In the genomic region with DNA sequence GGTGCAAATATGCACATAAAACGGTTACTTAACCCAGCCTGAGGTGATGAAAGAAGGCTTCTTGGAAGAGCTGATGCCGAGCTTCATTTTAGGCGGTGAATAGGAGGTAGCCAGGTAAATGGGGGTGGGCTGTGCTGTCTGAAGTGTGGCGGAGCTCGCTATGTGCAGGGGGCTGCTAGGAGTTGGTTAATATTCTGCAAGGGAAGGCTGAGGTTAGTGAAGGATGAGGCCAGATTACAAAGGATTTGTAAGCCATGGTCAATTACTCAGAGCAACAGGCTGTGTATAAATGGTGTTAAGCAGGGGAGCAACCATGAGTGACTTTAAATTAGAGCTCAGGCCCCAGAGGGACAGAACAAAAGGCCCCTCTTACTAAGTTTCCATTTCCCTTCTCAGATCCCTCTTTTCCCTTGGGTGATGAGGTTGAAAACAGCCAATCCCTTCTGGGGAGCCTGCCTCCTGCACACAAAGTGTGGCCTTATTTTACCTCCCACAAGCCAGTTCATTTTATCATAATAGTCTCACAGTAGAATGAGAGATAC, we compare ENCODE assay signal across 11 cellular contexts. TPM values are rescaled to one million over a fixed set of nuclear protein-coding genes. Genes with fewer than 3 reads are reported as not detected.
DNase-seq lines count a peak whose midpoint lies in the region; ATAC-seq and TF ChIP-seq lines count a peak whose summit lies in the region.
"Had no signal": no experiment of that assay in that cellular context is flagged by ENCODE, and none has a peak within 500 bp of the region (broad histone marks: within the 10 kb centered on the region; RNA-seq: fewer than 3 reads in every experiment).

No MANE protein-coding gene starts in this region.

- no peak overlapping the region for H2BK5ac ChIP-seq in neuronal stem cell (ENCODE audit: low read length)

- H4K8ac ChIP-seq in neuronal stem cell (ENCODE audit: low read depth, low read length): no peak overlapping the region

- TF ChIP-seq CTCF in gastroesophageal sphincter (IDR thresholded peaks at IDR 0.05): no peak

- H4K20me1 ChIP-seq in Karpas-422 (ENCODE audit: insufficient read depth, low read depth, low read length): no peaks in the 10 kb centered on the region

- H3K9ac ChIP-seq in Karpas-422 (ENCODE audit: low read length): no peak overlapping the region
- no peak overlapping the region for H3K9ac ChIP-seq in neuronal stem cell (ENCODE audit: low read depth, low read length, poor library complexity)

- no peak for ATAC-seq in gastroesophageal sphincter

- H3K27me3 ChIP-seq in Karpas-422 (ENCODE audit: low read length) (no peaks in the 10 kb centered on the region), neuronal stem cell (ENCODE audit: control insufficient read depth in 3 of 3, insufficient read depth in 3 of 3, low read depth in 1 of 3, low read length in 3 of 3) (no peaks in the 10 kb centered on the region), gastroesophageal sphincter (no peaks in the 10 kb centered on the region)
- H3K27me3 ChIP-seq: Peyer's patch had no signal

- H3K36me3 ChIP-seq in Karpas-422 (ENCODE audit: insufficient read depth, low read length) (no peaks in the 10 kb centered on the region), neuronal stem cell (replicated peaks in 1 of 2; ENCODE audit: control insufficient read depth in 2 of 2, insufficient read depth in 2 of 2, low read length in 2 of 2) (no peaks in the 10 kb centered on the region), gastroesophageal sphincter (no peaks in the 10 kb centered on the region)
- H3K36me3 ChIP-seq: Peyer's patch had no signal

- peaks cover 2% of the 10 kb centered on the region for H3K27me3 Mint-ChIP-seq in activated T-helper 2 cell treated with anti-CD3 and anti-CD28 coated beads, Interferon-gamma antibody, Interleukin-2, Interleukin-4, amounts not matched to agents 10 μg/mL and 5 μg/mL and 100 μg/mL, durations not matched to agents 14 hours and 24 hours and 36 hours (ENCODE audit: low read depth)

- no peak overlapping the region for H2AFZ ChIP-seq in Karpas-422 (ENCODE audit: low read length)
- H2AFZ ChIP-seq in neuronal stem cell (ENCODE audit: low read length): peak overlapping the region; percentile 33

- no peak overlapping the region for H3K27ac Mint-ChIP-seq in activated T-helper 2 cell treated with anti-CD3 and anti-CD28 coated beads, Interferon-gamma antibody, Interleukin-2, Interleukin-4, amounts not matched to agents 10 μg/mL and 5 μg/mL and 100 μg/mL, durations not matched to agents 14 hours and 24 hours and 36 hours

- peaks cover 15% of the 10 kb centered on the region for H3K4me1 Mint-ChIP-seq in activated T-helper 2 cell treated with anti-CD3 and anti-CD28 coated beads, Interferon-gamma antibody, Interleukin-2, Interleukin-4, amounts not matched to agents 10 μg/mL and 5 μg/mL and 100 μg/mL, durations not matched to agents 14 hours and 24 hours and 36 hours (ENCODE audit: low read depth)

- H3K18ac ChIP-seq in neuronal stem cell (ENCODE audit: low read length): no peak overlapping the region

- no peak overlapping the region for H2AK5ac ChIP-seq in neuronal stem cell (ENCODE audit: low read depth, low read length)

- no peak overlapping the region for H4K91ac ChIP-seq in neuronal stem cell (ENCODE audit: low read depth, low read length, poor library complexity)

- no peak overlapping the region for H2BK120ac ChIP-seq in neuronal stem cell (ENCODE audit: low read depth, low read length)

- no peak overlapping the region for H2BK15ac ChIP-seq in neuronal stem cell (ENCODE audit: low read length)

- intact Hi-C loops in activated T-helper 2 cell treated with anti-CD3 and anti-CD28 coated beads, Interferon-gamma antibody, Interleukin-2, Interleukin-4, amounts not matched to agents 10 μg/mL and 5 μg/mL and 100 μg/mL, durations not matched to agents 14 hours and 24 hours and 36 hours (cut with micrococcal nuclease): loop anchor here (5.0 kb wide), 1 partner anchor 117 kb away; a partner anchor contains a TSS

- H3K36me3 Mint-ChIP-seq in activated T-helper 2 cell treated with anti-CD3 and anti-CD28 coated beads, Interferon-gamma antibody, Interleukin-2, Interleukin-4, amounts not matched to agents 10 μg/mL and 5 μg/mL and 100 μg/mL, durations not matched to agents 14 hours and 24 hours and 36 hours (ENCODE audit: low read depth): no peaks in the 10 kb centered on the region

- peak; percentile 21 for DNase-seq in NCI-H2107 treated with DMSO at 0.1 percent for 48 hours (lab: John Stamatoyannopoulos, UW; ENCODE audit: unreplicated experiment)
- no peak for DNase-seq in NCI-H2107 (lab: John Stamatoyannopoulos, UW)
- peak; percentile 83 for DNase-seq in Karpas-422
- peak; percentile 39 for DNase-seq in ecto neural progenitor cell (ENCODE audit: low spot score)
- DNase-seq in neuronal stem cell (ENCODE audit: low spot score): no peak
- no peak for DNase-seq in activated T-helper 2 cell treated with anti-CD3 and anti-CD28 coated beads, Interferon-gamma antibody, Interleukin-2, Interleukin-4, amounts not matched to agents 10 μg/mL and 5 μg/mL and 100 μg/mL, durations not matched to agents 14 hours and 24 hours and 36 hours (ENCODE audit: low spot score)
- DNase-seq in UCSD-AML1 (lab: John Stamatoyannopoulos, UW; ENCODE audit: unreplicated experiment): no peak
- DNase-seq: 8988T had no signal

- WGBS in neuronal stem cell (ENCODE audit: extremely low coverage in 2 of 2, insufficient read length in 2 of 2, insufficient replicate concordance in 1 of 2), 2 donors: no CpG with 5 or more reads among the region's 5 CpGs
- 40 to 43% methylated on average over 4 to 5 of the region's 5 CpGs for WGBS in gastroesophageal sphincter (ENCODE audit: low coverage in 1 of 2), 2 donors

- H3K23ac ChIP-seq in neuronal stem cell (ENCODE audit: low read depth, low read length, poor library complexity): no peak overlapping the region

- H2BK12ac ChIP-seq in neuronal stem cell (ENCODE audit: low read length): no peak overlapping the region

- H3K9me3 Mint-ChIP-seq in activated T-helper 2 cell treated with anti-CD3 and anti-CD28 coated beads, Interferon-gamma antibody, Interleukin-2, Interleukin-4, amounts not matched to agents 10 μg/mL and 5 μg/mL and 100 μg/mL, durations not matched to agents 14 hours and 24 hours and 36 hours: no peaks in the 10 kb centered on the region

- H3K4me2 ChIP-seq in Karpas-422 (ENCODE audit: low read depth, low read length, poor library complexity, severe bottlenecking) (peak overlapping the region; percentile 42), neuronal stem cell (ENCODE audit: insufficient read depth, low read length, poor library complexity, severe bottlenecking) (no peak overlapping the region)

- no peak for TF ChIP-seq POLR2A in gastroesophageal sphincter (IDR thresholded peaks at IDR 0.05)

- H3K9me3 ChIP-seq in Karpas-422 (ENCODE audit: low read length) (no peaks in the 10 kb centered on the region), neuronal stem cell (replicated peaks in 1 of 2; ENCODE audit: control insufficient read depth in 2 of 2, insufficient read depth in 1 of 2, low read depth in 1 of 2, low read length in 2 of 2) (no peaks in the 10 kb centered on the region), gastroesophageal sphincter (no peaks in the 10 kb centered on the region)
- H3K9me3 ChIP-seq: Peyer's patch had no signal

- H3K4ac ChIP-seq in neuronal stem cell (ENCODE audit: low read length): no peak overlapping the region

- no peaks in the 10 kb centered on the region for H3K79me1 ChIP-seq in neuronal stem cell (ENCODE audit: low read depth, low read length)

- H3K4me3 ChIP-seq in Karpas-422 (ENCODE audit: low read length): peak overlapping the region; percentile 34; the same call in 1 of the 2 replicates
- H3K4me3 ChIP-seq in neuronal stem cell (ENCODE audit: low read length in 2 of 2): no peak overlapping the region
- H3K4me3 ChIP-seq in gastroesophageal sphincter: no peak overlapping the region
- H3K4me3 ChIP-seq: Peyer's patch had no signal

- H3K4me1 ChIP-seq in Karpas-422 (ENCODE audit: low read length) (peaks cover 41% of the 10 kb centered on the region), neuronal stem cell (ENCODE audit: control insufficient read depth in 2 of 2, insufficient read depth in 1 of 2, low read depth in 1 of 2, low read length in 2 of 2) (peaks cover 12 to 16% of the 10 kb centered on the region in 2 donors), gastroesophageal sphincter (peaks cover 4 to 49% (median 28%) of the 10 kb centered on the region in 3 donors)

- no peaks in the 10 kb centered on the region for H3K79me2 ChIP-seq in Karpas-422 (ENCODE audit: low read length)

- H3K4me3 Mint-ChIP-seq in activated T-helper 2 cell treated with anti-CD3 and anti-CD28 coated beads, Interferon-gamma antibody, Interleukin-2, Interleukin-4, amounts not matched to agents 10 μg/mL and 5 μg/mL and 100 μg/mL, durations not matched to agents 14 hours and 24 hours and 36 hours (ENCODE audit: low read depth): no peak overlapping the region

- no peak overlapping the region for H3K14ac ChIP-seq in neuronal stem cell (ENCODE audit: low read length)

- TF ChIP-seq EP300 in gastroesophageal sphincter (IDR thresholded peaks at IDR 0.05): no peak

- H3K9me2 ChIP-seq in Karpas-422 (replicated peaks; ENCODE audit: insufficient read depth, low read length): no peaks in the 10 kb centered on the region

- H3K27ac ChIP-seq in Karpas-422 (ENCODE audit: low read length) (peak overlapping the region; percentile 64), neuronal stem cell (replicated peaks; ENCODE audit: low read length) (no peak overlapping the region), gastroesophageal sphincter (no peak overlapping the region)
- H3K27ac ChIP-seq: Peyer's patch had no signal

RNA-seq across cellular contexts. Expression of a gene that starts 7.3 kb away (rescaled TPM):
- 2.0 and 2.1 TPM in 2 replicates for total RNA-seq in Karpas-422 (2014; rRNA removed; shearing (Covaris generic); ENCODE audit: low replicate concordance)
- 20.2 TPM for polyA plus RNA-seq in neuronal stem cell (2013, experiment 1 of 2)
- 19.8 TPM for polyA plus RNA-seq in neuronal stem cell (2013, experiment 2 of 2)
- 1,000 to 10,000 TPM in 3 of 4 donors, 100 to 1,000 TPM in 1; 702 to 1,904 (median 1,177) TPM for total RNA-seq in gastroesophageal sphincter
- total RNA-seq in activated T-helper 2 cell treated with anti-CD3 and anti-CD28 coated beads, Interferon-gamma antibody, Interleukin-2, Interleukin-4, amounts not matched to agents 10 μg/mL and 5 μg/mL and 100 μg/mL, durations not matched to agents 14 hours and 24 hours and 36 hours: 6.0 and 7.2 TPM in 2 replicates

RNA-seq across cellular contexts. Expression of a gene that starts 10.1 kb away (rescaled TPM):
- 3.9 and 8.8 TPM in 2 replicates for total RNA-seq in Karpas-422 (2014; rRNA removed; shearing (Covaris generic); ENCODE audit: low replicate concordance)
- 79.3 TPM for polyA plus RNA-seq in neuronal stem cell (2013, experiment 1 of 2)
- 79.8 TPM for polyA plus RNA-seq in neuronal stem cell (2013, experiment 2 of 2)
- total RNA-seq in gastroesophageal sphincter: 10 to 100 TPM; 13.0 to 39.6 (median 17.1) TPM
- total RNA-seq in activated T-helper 2 cell treated with anti-CD3 and anti-CD28 coated beads, Interferon-gamma antibody, Interleukin-2, Interleukin-4, amounts not matched to agents 10 μg/mL and 5 μg/mL and 100 μg/mL, durations not matched to agents 14 hours and 24 hours and 36 hours: 29.9 and 32.6 TPM in 2 replicates

RNA-seq across cellular contexts. Expression of a gene that starts 16.5 kb away (rescaled TPM):
- total RNA-seq in Karpas-422 (2014; rRNA removed; shearing (Covaris generic); ENCODE audit: low replicate concordance): not detected in 2 replicates
- polyA plus RNA-seq in neuronal stem cell (2013, experiment 1 of 2): 3.1 TPM
- polyA plus RNA-seq in neuronal stem cell (2013, experiment 2 of 2): 3.3 TPM
- total RNA-seq in gastroesophageal sphincter: 10 to 100 TPM; 44.3 to 52.1 (median 45.6) TPM
- total RNA-seq in activated T-helper 2 cell treated with anti-CD3 and anti-CD28 coated beads, Interferon-gamma antibody, Interleukin-2, Interleukin-4, amounts not matched to agents 10 μg/mL and 5 μg/mL and 100 μg/mL, durations not matched to agents 14 hours and 24 hours and 36 hours: not detected in 2 replicates

RNA-seq across cellular contexts. Expression of a gene that starts 22.3 kb away (rescaled TPM):
- total RNA-seq in Karpas-422 (2014; rRNA removed; shearing (Covaris generic); ENCODE audit: low replicate concordance): not detected in 2 replicates
- polyA plus RNA-seq in neuronal stem cell (2013, experiment 1 of 2): not detected
- not detected for polyA plus RNA-seq in neuronal stem cell (2013, experiment 2 of 2)
- total RNA-seq in gastroesophageal sphincter: under 1 TPM in 1 of 4 donors, not detected in 3; 0.15 TPM
- total RNA-seq in activated T-helper 2 cell treated with anti-CD3 and anti-CD28 coated beads, Interferon-gamma antibody, Interleukin-2, Interleukin-4, amounts not matched to agents 10 μg/mL and 5 μg/mL and 100 μg/mL, durations not matched to agents 14 hours and 24 hours and 36 hours: not detected in 2 replicates
- total RNA-seq: HT1080, Peyer's patch had no signal

RNA-seq across cellular contexts. Expression of a gene that starts 57.3 kb away (rescaled TPM):
- total RNA-seq in Karpas-422 (2014; rRNA removed; shearing (Covaris generic); ENCODE audit: low replicate concordance): 15.4 and 16.9 TPM in 2 replicates
- 4.2 TPM for polyA plus RNA-seq in neuronal stem cell (2013, experiment 1 of 2)
- 4.4 TPM for polyA plus RNA-seq in neuronal stem cell (2013, experiment 2 of 2)
- total RNA-seq in gastroesophageal sphincter: 1 to 10 TPM; 4.6 to 10.0 (median 6.6) TPM
- total RNA-seq in activated T-helper 2 cell treated with anti-CD3 and anti-CD28 coated beads, Interferon-gamma antibody, Interleukin-2, Interleukin-4, amounts not matched to agents 10 μg/mL and 5 μg/mL and 100 μg/mL, durations not matched to agents 14 hours and 24 hours and 36 hours: 1.0 and 1.1 TPM in 2 replicates

Comparison
In these comparisons a context has a peak if more than half of its experiments do, and no peak if none do; other contexts are left out.
1. DNase-seq: peak in NCI-H2107 treated with DMSO at 0.1 percent for 48 hours (single experiment), Karpas-422 (single experiment) and ecto neural progenitor cell (single experiment); none in NCI-H2107 (single experiment), neuronal stem cell (single experiment), activated T-helper 2 cell treated with anti-CD3 and anti-CD28 coated beads, Interferon-gamma antibody, Interleukin-2, Interleukin-4, amounts not matched to agents 10 μg/mL and 5 μg/mL and 100 μg/mL, durations not matched to agents 14 hours and 24 hours and 36 hours (single experiment) and UCSD-AML1 (single experiment).
2. RNA of a gene that starts 7.3 kb away (total RNA-seq): 702 to 1,904 TPM in gastroesophageal sphincter; 6.0 to 7.2 TPM in activated T-helper 2 cell treated with anti-CD3 and anti-CD28 coated beads, Interferon-gamma antibody, Interleukin-2, Interleukin-4, amounts not matched to agents 10 μg/mL and 5 μg/mL and 100 μg/mL, durations not matched to agents 14 hours and 24 hours and 36 hours and 2.0 to 2.1 TPM in Karpas-422; every median in the first group is over 10 times any median in the second.
3. RNA of a gene that starts 16.5 kb away (total RNA-seq): 44.3 to 52.1 TPM in gastroesophageal sphincter; not detected in Karpas-422 and not detected in activated T-helper 2 cell treated with anti-CD3 and anti-CD28 coated beads, Interferon-gamma antibody, Interleukin-2, Interleukin-4, amounts not matched to agents 10 μg/mL and 5 μg/mL and 100 μg/mL, durations not matched to agents 14 hours and 24 hours and 36 hours; every median in the first group is over 10 times any median in the second.